20 cellular contexts compared by ENCODE assay signal in the genomic region with DNA sequence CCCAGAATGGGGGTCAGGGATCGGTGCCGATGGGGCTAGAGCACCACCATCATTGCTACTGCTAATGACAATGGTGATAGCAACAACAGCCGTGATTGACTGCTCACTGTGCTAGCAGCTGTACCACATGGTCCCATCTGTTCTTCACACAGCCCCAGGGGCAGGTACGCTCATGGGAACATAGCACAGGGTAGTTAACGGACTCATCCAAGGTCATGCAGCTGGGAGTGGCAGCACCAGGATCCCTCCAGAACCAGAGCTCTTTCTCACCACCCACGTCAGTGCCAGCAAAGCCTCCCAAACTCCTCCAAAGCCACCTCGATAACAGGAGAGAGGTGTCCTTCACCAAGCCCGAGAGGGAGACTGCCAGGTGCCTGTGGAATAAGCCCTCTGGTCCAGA.
"Had no signal": no experiment of that assay in that cellular context is flagged by ENCODE, and none has a peak within 500 bp of the region (broad histone marks: within the 10 kb centered on the region; RNA-seq: fewer than 3 reads in every experiment).

No MANE protein-coding gene starts in this region.

- FAIRE-seq: islet of Langerhans, pancreas, urothelium cell line had no signal

- H3K27ac ChIP-seq: cardiac muscle cell, dorsolateral prefrontal cortex, gastroesophageal sphincter, pancreas, thyroid gland had no signal

- H3K9me3 ChIP-seq: gastroesophageal sphincter, pancreas, thyroid gland had no signal

- H3K4me3 Mint-ChIP-seq: activated CD4-positive, alpha-beta memory T cell treated with anti-CD3 and anti-CD28 coated beads for 36 hours; activated CD8-positive, alpha-beta memory T cell treated with anti-CD3 and anti-CD28 coated beads, Interleukin-2, amount 10 ng/mL, durations not matched to agents 7 days and 5 days; stimulated activated naive B cell treated with anti-CD40 and anti-IgM and Interleukin-4, amounts not matched to agents 10 μg/mL and 1 μg/mL and 100 μg/mL, for 72 hours had no signal

- H3K36me3 Mint-ChIP-seq: activated CD4-positive, alpha-beta memory T cell treated with anti-CD3 and anti-CD28 coated beads for 36 hours; activated CD8-positive, alpha-beta memory T cell treated with anti-CD3 and anti-CD28 coated beads, Interleukin-2, amount 10 ng/mL, durations not matched to agents 7 days and 5 days had no signal

- H3K27me3 ChIP-seq: cardiac muscle cell, dorsolateral prefrontal cortex, gastroesophageal sphincter, pancreas, thyroid gland had no signal

- H3K27me3 Mint-ChIP-seq: activated CD4-positive, alpha-beta memory T cell treated with anti-CD3 and anti-CD28 coated beads for 36 hours; activated CD8-positive, alpha-beta memory T cell treated with anti-CD3 and anti-CD28 coated beads, Interleukin-2, amount 10 ng/mL, durations not matched to agents 7 days and 5 days; stimulated activated naive B cell treated with anti-CD40 and anti-IgM and Interleukin-4, amounts not matched to agents 10 μg/mL and 1 μg/mL and 100 μg/mL, for 72 hours had no signal

- DNase-seq: activated CD4-positive, alpha-beta memory T cell treated with anti-CD3 and anti-CD28 coated beads for 36 hours; activated CD4-positive, alpha-beta T cell treated with anti-CD3 and anti-CD28 coated beads for 1 hour; activated CD8-positive, alpha-beta memory T cell treated with anti-CD3 and anti-CD28 coated beads, Interleukin-2, amount 10 ng/mL, durations not matched to agents 7 days and 5 days; activated naive CD4-positive, alpha-beta T cell treated with anti-CD3 and anti-CD28 coated beads, Interleukin-2, amount 50 U/mL, for 16 hours; activated T-cell treated with anti-CD3 and anti-CD28 coated beads, Interleukin-2, amount 50 U/mL, for 1 hour; erythroblast; mammary epithelial cell; stimulated activated CD4-positive, alpha-beta T cell treated with anti-CD3 and anti-CD28 coated beads, Interleukin-15, amount 100 ng/mL, for 24 hours; stimulated activated CD4-positive, alpha-beta T cell treated with anti-CD3 and anti-CD28 coated beads, Interleukin-4, amount 100 ng/mL, for 1 hour; stimulated activated naive B cell treated with anti-CD40 and anti-IgM and Interleukin-4, amounts not matched to agents 10 μg/mL and 1 μg/mL and 100 μg/mL, for 72 hours; T1000; thyroid gland had no signal

- H3K9me3 Mint-ChIP-seq: activated CD4-positive, alpha-beta memory T cell treated with anti-CD3 and anti-CD28 coated beads for 36 hours; activated T-helper 2 cell treated with anti-CD3 and anti-CD28 coated beads, Interferon-gamma antibody, Interleukin-2, Interleukin-4, amounts not matched to agents 10 μg/mL and 5 μg/mL and 100 μg/mL, durations not matched to agents 14 hours and 24 hours and 36 hours had no signal

- H3K36me3 ChIP-seq: cardiac muscle cell, gastroesophageal sphincter, pancreas, thyroid gland had no signal

- H3K4me3 ChIP-seq: cardiac muscle cell, dorsolateral prefrontal cortex, gastroesophageal sphincter, pancreas, thyroid gland had no signal

- H3K27ac Mint-ChIP-seq: activated CD4-positive, alpha-beta memory T cell treated with anti-CD3 and anti-CD28 coated beads for 36 hours; activated CD8-positive, alpha-beta memory T cell treated with anti-CD3 and anti-CD28 coated beads, Interleukin-2, amount 10 ng/mL, durations not matched to agents 7 days and 5 days; activated T-helper 2 cell treated with anti-CD3 and anti-CD28 coated beads, Interferon-gamma antibody, Interleukin-2, Interleukin-4, amounts not matched to agents 10 μg/mL and 5 μg/mL and 100 μg/mL, durations not matched to agents 14 hours and 24 hours and 36 hours; stimulated activated naive B cell treated with anti-CD40 and anti-IgM and Interleukin-4, amounts not matched to agents 10 μg/mL and 1 μg/mL and 100 μg/mL, for 72 hours had no signal

- ATAC-seq: activated CD8-positive, alpha-beta memory T cell treated with anti-CD3 and anti-CD28 coated beads, Interleukin-2, amount 10 ng/mL, durations not matched to agents 7 days and 5 days; gastroesophageal sphincter; left lobe of liver; pancreas; stimulated activated naive B cell treated with anti-CD40 and anti-IgM and Interleukin-4, amounts not matched to agents 10 μg/mL and 1 μg/mL and 100 μg/mL, for 72 hours had no signal
